In genomic region chr14:67487937-67488893, GRCh38 we compare ENCODE assay signal across 8 cellular contexts. TPM values are rescaled to one million over a fixed set of nuclear protein-coding genes. Genes with fewer than 3 reads are reported as not detected.
DNase-seq lines count a peak whose midpoint lies in the region; ATAC-seq and TF ChIP-seq lines count a peak whose summit lies in the region.

TSS of gene TMEM229B (minus strand) at chr14:67488721. CDS start at chr14:67473923, 14,798 bp downstream.

- peak in 8 of 14 donors; percentile 8 to 49 (median 40) for DNase-seq in C1 segment of cervical spinal cord (lab: John Stamatoyannopoulos, UW)
- DNase-seq in Jurkat, Clone E6-1 (ENCODE audit: low read depth, low spot score): peak; percentile 95
- peak; percentile 89 for DNase-seq in activated CD4-positive, alpha-beta memory T cell treated with anti-CD3 and anti-CD28 coated beads, Interleukin-2, amount 10 ng/mL, durations not matched to agents 7 days and 5 days
- peak; percentile 41 for DNase-seq in esophagus squamous epithelium (lab: John Stamatoyannopoulos, UW)
- peak; percentile 49 for DNase-seq in stimulated activated CD4-positive, alpha-beta T cell treated with anti-CD3 and anti-CD28 coated beads, Interleukin-12 subunit alpha, Interleukin-12 subunit beta, amount 100 ng/mL, for 4 hours
- no peak for DNase-seq in NCI-H82 (lab: John Stamatoyannopoulos, UW)
- no peak for DNase-seq in G401 (ENCODE audit: low spot score)

- H3K4me1 ChIP-seq in esophagus squamous epithelium: peaks cover 2 to 18% (median 11%) of the 10 kb centered on the region in 3 donors

- intact Hi-C loops in esophagus squamous epithelium (cut with DNase I): no loop called here

- peaks cover 11% of the 10 kb centered on the region for H3K9me3 Mint-ChIP-seq in activated CD4-positive, alpha-beta memory T cell treated with anti-CD3 and anti-CD28 coated beads, Interleukin-2, amount 10 ng/mL, durations not matched to agents 7 days and 5 days

- no peak for TF ChIP-seq CTCF in esophagus squamous epithelium (IDR thresholded peaks at IDR 0.05)

- POLR2A ChIA-PET in activated CD4-positive, alpha-beta memory T cell treated with anti-CD3 and anti-CD28 coated beads, Interleukin-2, amount 10 ng/mL, durations not matched to agents 7 days and 5 days (lab: Charles Lee): interaction anchor here (0.6 to 2.2 kb wide), 13 partner anchors 10 to 1232 kb away, joined by 3 to 9 read pairs (median 3); partner anchors contain the start of genes ATP6V1D, PIGH and ZFYVE26

- peak within 1 kb of the TSS; percentile 72 for H3K4me3 ChIP-seq in Jurkat, Clone E6-1 (ENCODE audit: low read length)
- H3K4me3 ChIP-seq in esophagus squamous epithelium: peak within 1 kb of the TSS; percentile 14 to 58 (median 33)

- peaks cover 41% of the 10 kb centered on the region for H3K36me3 Mint-ChIP-seq in activated CD4-positive, alpha-beta memory T cell treated with anti-CD3 and anti-CD28 coated beads, Interleukin-2, amount 10 ng/mL, durations not matched to agents 7 days and 5 days (ENCODE audit: low read depth)

- TF ChIP-seq POLR2A in esophagus squamous epithelium (IDR thresholded peaks at IDR 0.05): no peak

- no peaks in the 10 kb centered on the region for H3K36me3 ChIP-seq in esophagus squamous epithelium

- peaks cover 32% of the 10 kb centered on the region for H3K4me1 Mint-ChIP-seq in activated CD4-positive, alpha-beta memory T cell treated with anti-CD3 and anti-CD28 coated beads, Interleukin-2, amount 10 ng/mL, durations not matched to agents 7 days and 5 days

- in situ Hi-C loops in G401 (cut with HindIII; ENCODE audit: low sequenced_read_pairs): no loop called here

- CTCF ChIA-PET in activated CD4-positive, alpha-beta memory T cell treated with anti-CD3 and anti-CD28 coated beads, Interleukin-2, amount 10 ng/mL, durations not matched to agents 7 days and 5 days (lab: Charles Lee): interaction anchor here (0.6 to 2.0 kb wide), 5 partner anchors 29 to 112 kb away, joined by 3 to 8 read pairs (median 3); partner anchors contain the start of gene PIGH

- H3K27ac Mint-ChIP-seq in activated CD4-positive, alpha-beta memory T cell treated with anti-CD3 and anti-CD28 coated beads, Interleukin-2, amount 10 ng/mL, durations not matched to agents 7 days and 5 days: peak within 1 kb of the TSS; percentile 86

- H3K27ac ChIP-seq in esophagus squamous epithelium: peak within 1 kb of the TSS; percentile 18 to 76 (median 44)

- H3K4me3 Mint-ChIP-seq in activated CD4-positive, alpha-beta memory T cell treated with anti-CD3 and anti-CD28 coated beads, Interleukin-2, amount 10 ng/mL, durations not matched to agents 7 days and 5 days: peak within 1 kb of the TSS; percentile 87

- WGBS in esophagus squamous epithelium, 2 donors: 64 to 68% methylated on average over 7 to 11 of the region's 13 CpGs

- H3K27me3 ChIP-seq in esophagus squamous epithelium: no peaks in the 10 kb centered on the region

- peak; percentile 81 for ATAC-seq in GM21367 (IDR thresholded peaks at IDR 0.05; ENCODE audit: unreplicated experiment)

- H3K9me3 ChIP-seq in esophagus squamous epithelium: peaks cover 0 to 5% (median 2%) of the 10 kb centered on the region in 3 donors

- peaks cover 13% of the 10 kb centered on the region for H3K27me3 Mint-ChIP-seq in activated CD4-positive, alpha-beta memory T cell treated with anti-CD3 and anti-CD28 coated beads, Interleukin-2, amount 10 ng/mL, durations not matched to agents 7 days and 5 days

RNA-seq across cellular contexts. Expression of gene TMEM229B, which starts in this region (rescaled TPM):
- 3.8 TPM for polyA plus RNA-seq in Jurkat, Clone E6-1 (2012; ENCODE audit: insufficient read depth, insufficient read length)
- total RNA-seq in activated CD4-positive, alpha-beta memory T cell treated with anti-CD3 and anti-CD28 coated beads, Interleukin-2, amount 10 ng/mL, durations not matched to agents 7 days and 5 days: 10 to 100 TPM; 10.4 to 13.3 TPM
- under 1 TPM; 0.30 to 0.76 (median 0.50) TPM for total RNA-seq in esophagus squamous epithelium
- 0.18 and 0.41 TPM in 2 replicates for total RNA-seq in G401 (2014; rRNA removed; shearing (Covaris generic))

Comparison
In these comparisons a context has a peak if more than half of its experiments do, and no peak if none do; other contexts are left out.
1. Peak in DNase-seq, H3K4me3 ChIP-seq and H3K27ac ChIP-seq in esophagus squamous epithelium; RNA of the gene not detected or under 1 TPM.
2. DNase-seq: peak in C1 segment of cervical spinal cord (8 of 14), Jurkat, Clone E6-1 (single experiment), activated CD4-positive, alpha-beta memory T cell treated with anti-CD3 and anti-CD28 coated beads, Interleukin-2, amount 10 ng/mL, durations not matched to agents 7 days and 5 days (single experiment) and stimulated activated CD4-positive, alpha-beta T cell treated with anti-CD3 and anti-CD28 coated beads, Interleukin-12 subunit alpha, Interleukin-12 subunit beta, amount 100 ng/mL, for 4 hours (single experiment); none in NCI-H82 (single experiment) and G401 (single experiment).